17 cellular contexts compared by ENCODE assay signal in genomic region chr20:43799741-43800140, GRCh38.
A peak's percentile ranks its signal among the peaks of the same experiment; 100 is the strongest.
DNase-seq lines count a peak whose midpoint lies in the region; ATAC-seq and TF ChIP-seq lines count a peak whose summit lies in the region.
"Had no signal": no experiment of that assay in that cellular context is flagged by ENCODE, and none has a peak within 500 bp of the region (broad histone marks: within the 10 kb centered on the region; RNA-seq: fewer than 3 reads in every experiment).

No MANE protein-coding gene starts in this region.

- peak overlapping the region; percentile 39; the same call in 1 of the 2 replicates for H3K9ac ChIP-seq in OCI-LY1 (ENCODE audit: low read length)
- peak overlapping the region; percentile 27 for H3K9ac ChIP-seq in neural cell (ENCODE audit: low read length)

- H3K79me2 ChIP-seq in OCI-LY1 (ENCODE audit: insufficient read depth, low read length) (no peaks in the 10 kb centered on the region), neural cell (replicated peaks; ENCODE audit: insufficient read depth, low read length) (no peaks in the 10 kb centered on the region)

- peaks cover 11% of the 10 kb centered on the region for H3K9me3 Mint-ChIP-seq in activated CD8-positive, alpha-beta memory T cell treated with anti-CD3 and anti-CD28 coated beads, Interleukin-2, amount 10 ng/mL, durations not matched to agents 7 days and 5 days (ENCODE audit: low read depth)
- peaks cover 0 to 13% (median 5%) of the 10 kb centered on the region in 7 donors for H3K9me3 Mint-ChIP-seq in CD4-positive, CD25-positive, alpha-beta regulatory T cell

- H4K20me1 ChIP-seq in OCI-LY1 (ENCODE audit: insufficient read depth, low read length) (no peaks in the 10 kb centered on the region), neural cell (ENCODE audit: insufficient read depth) (no peaks in the 10 kb centered on the region)

- CTCF ChIA-PET in activated CD8-positive, alpha-beta memory T cell treated with anti-CD3 and anti-CD28 coated beads, Interleukin-2, amount 10 ng/mL, durations not matched to agents 7 days and 5 days (lab: Charles Lee), result interaction anchor here (0.6 to 1.0 kb wide), 4 partner anchors 17 to 50 kb away, joined by 3 to 4 read pairs (median 3); no protein-coding TSS in a partner anchor

- H3K27me3 Mint-ChIP-seq in activated CD8-positive, alpha-beta memory T cell treated with anti-CD3 and anti-CD28 coated beads, Interleukin-2, amount 10 ng/mL, durations not matched to agents 7 days and 5 days, result peaks cover 10% of the 10 kb centered on the region
- no peaks in the 10 kb centered on the region for H3K27me3 Mint-ChIP-seq in CD4-positive, CD25-positive, alpha-beta regulatory T cell

- no peaks in the 10 kb centered on the region for H3K36me3 ChIP-seq in CD4-positive, CD25-positive, alpha-beta regulatory T cell (ENCODE audit: control insufficient read depth, insufficient read depth, low read length)
- H3K36me3 ChIP-seq in OCI-LY1 (ENCODE audit: insufficient read depth, low read length) (no peaks in the 10 kb centered on the region), neural cell (ENCODE audit: insufficient read depth, low read length) (no peaks in the 10 kb centered on the region)
- H3K36me3 ChIP-seq: MG63, Peyer's patch had no signal

- no peak for TF ChIP-seq RAD21 in neural cell (conservative IDR thresholded peaks at IDR 0.05)

- H3K27ac Mint-ChIP-seq in activated CD8-positive, alpha-beta memory T cell treated with anti-CD3 and anti-CD28 coated beads, Interleukin-2, amount 10 ng/mL, durations not matched to agents 7 days and 5 days, result peak overlapping the region; percentile 62
- peak overlapping the region in 2 of 3 donors; percentile 23 to 27 for H3K27ac Mint-ChIP-seq in CD4-positive, CD25-positive, alpha-beta regulatory T cell
- H3K27ac Mint-ChIP-seq: GM23338 had no signal

- peaks cover 0 to 2% of the 10 kb centered on the region in 2 experiments for H3K9me3 ChIP-seq in CD4-positive, CD25-positive, alpha-beta regulatory T cell (ENCODE audit: control insufficient read depth in 2 of 2, low read length in 2 of 2)
- H3K9me3 ChIP-seq in OCI-LY1 (ENCODE audit: low read length) (peaks cover 8% of the 10 kb centered on the region), neural cell (ENCODE audit: low read length) (no peaks in the 10 kb centered on the region)
- H3K9me3 ChIP-seq: Peyer's patch had no signal

- H2AFZ ChIP-seq in OCI-LY1 (ENCODE audit: low read length), result no peak overlapping the region
- H2AFZ ChIP-seq in neural cell (ENCODE audit: low read depth, low read length), result no peak overlapping the region
- H2AFZ ChIP-seq: GM23338 had no signal

- H3K27me3 ChIP-seq in CD4-positive, CD25-positive, alpha-beta regulatory T cell (ENCODE audit: control insufficient read depth, insufficient read depth, low read length), result no peaks in the 10 kb centered on the region
- H3K27me3 ChIP-seq in OCI-LY1 (ENCODE audit: insufficient read depth, low read length) (no peaks in the 10 kb centered on the region), neural cell (ENCODE audit: insufficient read depth, low read depth, low read length) (no peaks in the 10 kb centered on the region)
- H3K27me3 ChIP-seq: MG63, Peyer's patch had no signal

- no peak for TF ChIP-seq CTCF in OCI-LY1 (IDR thresholded peaks at IDR 0.05; ENCODE audit: low read length)
- TF ChIP-seq CTCF in neural cell (IDR thresholded peaks at IDR 0.05; ENCODE audit: poor library complexity, severe bottlenecking), result no peak

- no peak for DNase-seq in activated CD8-positive, alpha-beta memory T cell treated with anti-CD3 and anti-CD28 coated beads, Interleukin-2, amount 10 ng/mL, durations not matched to agents 7 days and 5 days
- no peak for DNase-seq in activated CD8-positive, alpha-beta memory T cell treated with anti-CD3 and anti-CD28 coated beads, Interleukin-2, amount 50 U/mL, for 48 hours
- no peak for DNase-seq in CD4-positive, CD25-positive, alpha-beta regulatory T cell
- no peak for DNase-seq in A172 (ENCODE audit: low spot score)
- no peak for DNase-seq in central memory CD4-positive, alpha-beta T cell
- DNase-seq: ACHN, KBM-7, NCI-H1694 treated with DMSO at 0.1 percent for 48 hours, NCI-H446, Peyer's patch, SHP77 had no signal

- H3K4me1 ChIP-seq in CD4-positive, CD25-positive, alpha-beta regulatory T cell (ENCODE audit: control insufficient read depth, insufficient read depth, low read length, poor library complexity, severe bottlenecking), result no peaks in the 10 kb centered on the region
- peaks cover 36% of the 10 kb centered on the region for H3K4me1 ChIP-seq in OCI-LY1 (ENCODE audit: insufficient read depth, low read length, severe bottlenecking)
- H3K4me1 ChIP-seq: Peyer's patch had no signal

- H3K4me3 ChIP-seq in CD4-positive, CD25-positive, alpha-beta regulatory T cell (ENCODE audit: low read depth, low read length), result no peak overlapping the region
- H3K4me3 ChIP-seq in OCI-LY1 (ENCODE audit: low read depth, low read length, poor library complexity, severe bottlenecking) (peak overlapping the region; percentile 11), neural cell (ENCODE audit: low read length) (peak overlapping the region; percentile 34)
- H3K4me3 ChIP-seq: GM23338, MG63, Peyer's patch had no signal

- H3K4me1 Mint-ChIP-seq in activated CD8-positive, alpha-beta memory T cell treated with anti-CD3 and anti-CD28 coated beads, Interleukin-2, amount 10 ng/mL, durations not matched to agents 7 days and 5 days, result peaks cover 19% of the 10 kb centered on the region
- H3K4me1 Mint-ChIP-seq in CD4-positive, CD25-positive, alpha-beta regulatory T cell, result peaks cover 7 to 18% (median 14%) of the 10 kb centered on the region in 4 donors
- H3K4me1 Mint-ChIP-seq: GM23338 had no signal

- no peak overlapping the region for H3K4me3 Mint-ChIP-seq in activated CD8-positive, alpha-beta memory T cell treated with anti-CD3 and anti-CD28 coated beads, Interleukin-2, amount 10 ng/mL, durations not matched to agents 7 days and 5 days
- H3K4me3 Mint-ChIP-seq in CD4-positive, CD25-positive, alpha-beta regulatory T cell, result no peak overlapping the region
- H3K4me3 Mint-ChIP-seq: GM23338 had no signal

- H3K27ac ChIP-seq in CD4-positive, CD25-positive, alpha-beta regulatory T cell (ENCODE audit: insufficient read depth, low read length, poor library complexity, severe bottlenecking), result no peak overlapping the region
- H3K27ac ChIP-seq in OCI-LY1 (ENCODE audit: low read depth, low read length, poor library complexity, severe bottlenecking), result peak overlapping the region; percentile 82
- H3K27ac ChIP-seq in neural cell (ENCODE audit: low read length), result peak overlapping the region; percentile 22
- H3K27ac ChIP-seq: HL-60, Peyer's patch had no signal

- no peaks in the 10 kb centered on the region for H3F3A ChIP-seq in OCI-LY1 (ENCODE audit: insufficient read depth, low read length)
- no peaks in the 10 kb centered on the region for H3F3A ChIP-seq in neural cell (ENCODE audit: insufficient read depth, low read length, poor library complexity, severe bottlenecking)

- H3K4me2 ChIP-seq in OCI-LY1 (ENCODE audit: low read length), result peak overlapping the region; percentile 57
- H3K4me2 ChIP-seq in neural cell (ENCODE audit: low read length), result no peak overlapping the region
- H3K4me2 ChIP-seq: GM23338 had no signal

- TF ChIP-seq EP300 in neural cell (conservative IDR thresholded peaks at IDR 0.05; ENCODE audit: poor library complexity, severe bottlenecking), result no peak

- H3K9me2 ChIP-seq in OCI-LY1 (ENCODE audit: low read depth, low read length), result no peaks in the 10 kb centered on the region
- H3K9me2 ChIP-seq in neural cell (ENCODE audit: insufficient read depth, low read length), result no peaks in the 10 kb centered on the region

- ATAC-seq in activated CD8-positive, alpha-beta memory T cell treated with anti-CD3 and anti-CD28 coated beads, Interleukin-2, amount 10 ng/mL, durations not matched to agents 7 days and 5 days, result no peak
- no peak for ATAC-seq in CD4-positive, CD25-positive, alpha-beta regulatory T cell (ENCODE audit: low read depth in 2 of 2)
- ATAC-seq in HG03460 (IDR thresholded peaks at IDR 0.05; ENCODE audit: unreplicated experiment), result no peak
- ATAC-seq: GM23338 had no signal

- H3K36me3 Mint-ChIP-seq in activated CD8-positive, alpha-beta memory T cell treated with anti-CD3 and anti-CD28 coated beads, Interleukin-2, amount 10 ng/mL, durations not matched to agents 7 days and 5 days, result peaks cover 2% of the 10 kb centered on the region
- no peaks in the 10 kb centered on the region for H3K36me3 Mint-ChIP-seq in CD4-positive, CD25-positive, alpha-beta regulatory T cell

TF ChIP-seq in neural cell, 6 proteins besides CTCF, POLR2A, EP300 and RAD21:
- TF ChIP-seq TAF1 (IDR thresholded peaks at IDR 0.05; ENCODE audit: low read depth) (no peak), MXI1 (conservative IDR thresholded peaks at IDR 0.05; ENCODE audit: poor library complexity, severe bottlenecking) (no peak), POLR2AphosphoS5 (IDR thresholded peaks at IDR 0.05) (no peak), EZH2 (IDR thresholded peaks at IDR 0.05; ENCODE audit: borderline replicate concordance, insufficient read depth, low read length, poor library complexity, severe bottlenecking) (no peak), REST (IDR thresholded peaks at IDR 0.05; ENCODE audit: borderline replicate concordance) (no peak), SMC3 (conservative IDR thresholded peaks at IDR 0.05; ENCODE audit: poor library complexity) (no peak)
